ENCODE assay signal across 21 cellular contexts in the genomic region with DNA sequence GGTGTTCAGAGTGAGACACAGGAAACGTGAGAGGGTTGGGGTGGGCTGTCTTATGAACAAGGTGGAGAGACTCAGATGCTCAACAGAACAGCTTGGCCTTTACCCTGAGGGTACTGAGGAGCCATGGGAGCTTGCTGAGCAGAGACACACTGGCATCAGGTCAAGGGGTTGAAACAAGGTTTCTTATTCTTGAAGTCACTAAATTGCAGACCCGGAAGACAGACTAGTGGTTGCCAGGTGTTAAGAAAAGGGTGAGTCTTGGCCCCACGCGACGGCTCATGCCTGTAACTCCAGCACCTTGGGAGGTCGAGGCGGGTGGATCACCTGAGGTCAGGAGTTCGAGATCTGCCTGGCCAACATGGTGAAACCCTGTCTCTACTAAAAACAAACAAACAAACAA. TPM values are rescaled to one million over a fixed set of nuclear protein-coding genes. Genes with fewer than 3 reads are reported as not detected.
DNase-seq lines count a peak whose midpoint lies in the region; ATAC-seq, FAIRE-seq and TF ChIP-seq lines count a peak whose summit lies in the region.
"Had no signal": no experiment of that assay in that cellular context is flagged by ENCODE, and none has a peak within 500 bp of the region (broad histone marks: within the 10 kb centered on the region; RNA-seq: fewer than 3 reads in every experiment).

No MANE protein-coding gene starts in this region.

- no peak overlapping the region for H3K56ac ChIP-seq in H9 (ENCODE audit: insufficient read length, low read depth, low read length)

- H3K4me1 ChIP-seq in A549 = peaks cover 32% of the 10 kb centered on the region
- H3K4me1 ChIP-seq in H9 (ENCODE audit: insufficient read depth, low read length) = no peaks in the 10 kb centered on the region; the same call in 1 of the 2 replicates

- H2BK20ac ChIP-seq in H9 (ENCODE audit: low read depth, low read length, poor library complexity, severe bottlenecking) = no peak overlapping the region

- no peaks in the 10 kb centered on the region for H4K20me1 ChIP-seq in H9 (ENCODE audit: control insufficient read depth, insufficient read depth, insufficient read length)

- no peaks in the 10 kb centered on the region for H3K36me3 Mint-ChIP-seq in H9 (ENCODE audit: insufficient read depth in 1 of 3, low read depth in 3 of 3)
- H3K36me3 Mint-ChIP-seq in progenitor cell of endocrine pancreas (ENCODE audit: insufficient read depth) = peaks cover 3% of the 10 kb centered on the region
- H3K36me3 Mint-ChIP-seq: CD4-positive, alpha-beta memory T cell had no signal

- no peak overlapping the region for H3T11ph ChIP-seq in H9 (ENCODE audit: low read length)

- no peak overlapping the region for H3K4ac ChIP-seq in H9 (ENCODE audit: low read depth, low read length)

- H3K27ac Mint-ChIP-seq in H9 (no peak overlapping the region; a peak in 1 of 7 replicates), progenitor cell of endocrine pancreas (peak overlapping the region; percentile 85)
- H3K27ac Mint-ChIP-seq: GM23338 had no signal

- no peak overlapping the region for H3K18ac ChIP-seq in H9 (ENCODE audit: insufficient read length, low read depth, low read length)

- TF ChIP-seq EP300 in A549 (IDR thresholded peaks at IDR 0.05) = no peak

- no peak overlapping the region for H2BK15ac ChIP-seq in H9 (ENCODE audit: low read depth, low read length)

- POLR2A ChIA-PET in A549 (lab: Yijun Ruan, JAX) = no interaction called here

- TF ChIP-seq RAD21 in A549 (conservative IDR thresholded peaks at IDR 0.05 in 1 of 2, IDR thresholded peaks at IDR 0.05 in 1 of 2) = no peak

- no peak overlapping the region for H3K4me3 Mint-ChIP-seq in H9
- no peak overlapping the region for H3K4me3 Mint-ChIP-seq in progenitor cell of endocrine pancreas (ENCODE audit: low read depth)
- H3K4me3 Mint-ChIP-seq: CD4-positive, alpha-beta memory T cell; GM23338 had no signal

- H3K27me3 ChIP-seq in H9 (ENCODE audit: insufficient read depth, low read length) = no peaks in the 10 kb centered on the region

- no peaks in the 10 kb centered on the region for H3K79me2 ChIP-seq in H9 (ENCODE audit: insufficient read depth, low read length)

- DNase-seq in A549 (ENCODE audit: low read depth in 1 of 2, low spot score in 1 of 2) (peak in 1 of 2 experiments; percentile 74), H9 (no peak), RPMI8226 (peak; percentile 63), progenitor cell of endocrine pancreas (ENCODE audit: low spot score, unreplicated experiment) (no peak), erythroblast (lab: John Stamatoyannopoulos, UW) (no peak), cardiac septum (ENCODE audit: low spot score) (no peak)
- DNase-seq: 8988T; C1 segment of cervical spinal cord; CD4-positive, alpha-beta memory T cell; COR-L47; DMS153; DND-41; HCEC 1CT had no signal

- H3K9me3 Mint-ChIP-seq in H9 (peaks cover 3 to 9% of the 10 kb centered on the region in 2 experiments; a peak in 3 of 5 replicates), progenitor cell of endocrine pancreas (ENCODE audit: low read depth) (no peaks in the 10 kb centered on the region)
- H3K9me3 Mint-ChIP-seq: GM23338 had no signal

- H4K8ac ChIP-seq in H9 (replicated peaks; ENCODE audit: insufficient read length, low read depth, low read length) = no peak overlapping the region

- H3K23me2 ChIP-seq in H9 (ENCODE audit: insufficient read length, low read depth, low read length, poor library complexity, severe bottlenecking) = no peaks in the 10 kb centered on the region

- no peak for TF ChIP-seq POLR2A in A549 (IDR thresholded peaks at IDR 0.05; ENCODE audit: low read length)
- no peak for TF ChIP-seq POLR2A in erythroblast (IDR thresholded peaks at IDR 0.05; ENCODE audit: low read length)

- H3K27ac ChIP-seq in A549 (peak overlapping the region; percentile 58 to 92), H9 (ENCODE audit: insufficient read length, low read depth, low read length) (no peak overlapping the region)

- peaks cover 11% of the 10 kb centered on the region for H3K9me3 ChIP-seq in A549
- H3K9me3 ChIP-seq in H9 (ENCODE audit: control insufficient read depth, low read depth, low read length) = no peaks in the 10 kb centered on the region

- H3K27me3 Mint-ChIP-seq in H9 (ENCODE audit: low read depth) (peaks cover 25% of the 10 kb centered on the region), progenitor cell of endocrine pancreas (peaks cover 30% of the 10 kb centered on the region)

- no peak overlapping the region for H3K9ac ChIP-seq in H9 (ENCODE audit: extremely low read depth, insufficient read length, low read length)

- no peak overlapping the region for H3K4me3 ChIP-seq in A549
- H3K4me3 ChIP-seq: GM12878, GM23338 had no signal

- no peak overlapping the region for H3K14ac ChIP-seq in H9 (ENCODE audit: insufficient read depth, low read length)

- CTCF ChIA-PET in A549 (lab: Yijun Ruan, JAX) = interaction anchor here (0.9 to 4.4 kb wide), 3 partner anchors 9 to 20 kb away, joined by 3 to 31 read pairs (median 7); no protein-coding TSS in a partner anchor

- intact Hi-C loops in cardiac septum (cut with DNase I) = no loop called here

- H3K23ac ChIP-seq in H9 (ENCODE audit: insufficient read length, low read depth, low read length) = no peak overlapping the region

- no peak overlapping the region for H2AK5ac ChIP-seq in H9 (ENCODE audit: insufficient read length, low read length)

- no peak overlapping the region for H2BK120ac ChIP-seq in H9 (ENCODE audit: low read depth, low read length, poor library complexity, severe bottlenecking)

- no peak for TF ChIP-seq CTCF in A549 (IDR thresholded peaks at IDR 0.05)
- TF ChIP-seq CTCF in H9 (conservative IDR thresholded peaks at IDR 0.05) = no peak
- TF ChIP-seq CTCF in progenitor cell of endocrine pancreas (IDR thresholded peaks at IDR 0.05; ENCODE audit: unreplicated experiment) = no peak

- H3K4me2 ChIP-seq in A549 (no peak overlapping the region), H9 (ENCODE audit: insufficient read depth, insufficient read length, low read length) (no peak overlapping the region)
- H3K4me2 ChIP-seq: GM23338 had no signal

- FAIRE-seq in A549 (lab: Jason Lieb, UNC) = peak; percentile 23
- FAIRE-seq: G401.6, GM12878, GM19239, H54 had no signal

- ATAC-seq in A549 (peak in 1 of 2 experiments; percentile 17; a peak in 3 of 6 replicates), GM21515 (IDR thresholded peaks at IDR 0.05; ENCODE audit: unreplicated experiment) (no peak)
- ATAC-seq: GM12878, GM23338 had no signal

- H3K4me1 Mint-ChIP-seq in H9 (peaks cover 12 to 21% of the 10 kb centered on the region in 2 experiments), progenitor cell of endocrine pancreas (ENCODE audit: low read depth) (peaks cover 8% of the 10 kb centered on the region)
- H3K4me1 Mint-ChIP-seq: CD4-positive, alpha-beta memory T cell had no signal

- H3K79me1 ChIP-seq in H9 (ENCODE audit: insufficient read depth, low read depth, low read length, poor library complexity, severe bottlenecking) = no peaks in the 10 kb centered on the region

- H4K5ac ChIP-seq in H9 (ENCODE audit: insufficient read length, low read depth, low read length) = no peak overlapping the region

- WGBS in A549 (ENCODE audit: missing lambda C conversion rate) = 74% methylated on average over 8 of the region's 8 CpGs
- WGBS in H9 (ENCODE audit: extremely low coverage, insufficient read length, low lambda C conversion rate) = no CpG with 5 or more reads among the region's 8 CpGs

- H2BK5ac ChIP-seq in H9 (ENCODE audit: insufficient read length, low read length) = no peak overlapping the region

- no peak overlapping the region for H4K91ac ChIP-seq in H9 (ENCODE audit: insufficient read length, low read depth, low read length)

- H2AFZ ChIP-seq in H9 (ENCODE audit: low read length) = no peak overlapping the region
- H2AFZ ChIP-seq: GM23338 had no signal

- H2BK12ac ChIP-seq in H9 (ENCODE audit: insufficient read length, low read depth, low read length) = peak overlapping the region; percentile 1

TF ChIP-seq in A549, 52 proteins besides CTCF, POLR2A, EP300 and RAD21:
- TF ChIP-seq RARB (CRISPR knock-in tag; IDR thresholded peaks at IDR 0.05) (no peak), HOXB13 (CRISPR knock-in tag; IDR thresholded peaks at IDR 0.05; ENCODE audit: low read depth) (0 out of 2 replicates have a peak, but pooled peaks have one; percentile 11), E2F6 (IDR thresholded peaks at IDR 0.05; ENCODE audit: borderline replicate concordance, low read depth) (0 out of 2 replicates have a peak, but pooled peaks have one; percentile 20), MAZ (IDR thresholded peaks at IDR 0.05; ENCODE audit: borderline replicate concordance, low read depth, low read length) (no peak)

RNA-seq across cellular contexts. Expression of gene CACNG6, which starts 22.4 kb away (rescaled TPM):
- 15.6 and 16.2 TPM in 2 replicates for polyA plus RNA-seq in A549 (2011; rRNA removed)
- 11.5 and 18.6 TPM in 2 replicates for polyA plus RNA-seq in A549 (2012; cell fraction: cytosol; rRNA removed)
- 18.5 and 21.7 TPM in 2 replicates for polyA plus RNA-seq in A549 (2012; cell fraction: nucleus; rRNA removed)
- polyA plus RNA-seq in A549 (2017; fragmentation: RNase III; extraction: RNeasy Plus Mini Kit Qiagen cat#74134 plus additional on column Dnase treatment) = 4.4 to 8.2 TPM (median 7.3 TPM) in 3 replicates
- polyA minus RNA-seq in A549 (2011; rRNA and poly(A)+ RNA removed) = 8.8 and 9.3 TPM in 2 replicates
- 1.6 and 2.0 TPM in 2 replicates for total RNA-seq in H9 (2021)
- 7.6 and 8.4 TPM in 2 replicates for total RNA-seq in progenitor cell of endocrine pancreas
- total RNA-seq in cardiac septum = not detected
- total RNA-seq: A673; CD4-positive, alpha-beta memory T cell; GM12878 had no signal
- polyA plus RNA-seq: CD4-positive, alpha-beta memory T cell had no signal

RNA-seq across cellular contexts. Expression of gene VSTM1, which starts 49.8 kb away (rescaled TPM):
- polyA plus RNA-seq in A549 (2011; rRNA removed) (0.25 and 0.28 TPM in 2 replicates), A549 (2017; fragmentation: RNase III; extraction: RNeasy Plus Mini Kit Qiagen cat#74134 plus additional on column Dnase treatment) (0.50 to 0.94 TPM (median 0.53 TPM) in 3 replicates)
- 0.66 and 0.87 TPM in 2 replicates for polyA plus RNA-seq in A549 (2012; cell fraction: cytosol; rRNA removed)
- 0.24 TPM in 1 of 2 replicates, not detected in the other for polyA plus RNA-seq in A549 (2012; cell fraction: nucleus; rRNA removed)
- polyA minus RNA-seq in A549 (2011; rRNA and poly(A)+ RNA removed) = not detected in 2 replicates
- total RNA-seq in H9 (2021) (0.48 TPM in 1 of 2 replicates, not detected in the other), progenitor cell of endocrine pancreas (not detected in 2 replicates), cardiac septum (not detected)
- total RNA-seq: A673; CD4-positive, alpha-beta memory T cell; GM12878; GM23338 had no signal
- polyA plus RNA-seq: BJ; CD4-positive, alpha-beta memory T cell; GM12878; GM23338 had no signal

RNA-seq across cellular contexts. Expression of gene CACNG8, which starts 51.1 kb away (rescaled TPM):
- polyA plus RNA-seq in A549 (2011; rRNA removed) (1.1 and 1.5 TPM in 2 replicates), A549 (2017; fragmentation: RNase III; extraction: RNeasy Plus Mini Kit Qiagen cat#74134 plus additional on column Dnase treatment) (4.6 to 6.9 TPM (median 5.8 TPM) in 3 replicates)
- polyA plus RNA-seq in A549 (2012; cell fraction: cytosol; rRNA removed) = 0.69 and 0.74 TPM in 2 replicates
- polyA plus RNA-seq in A549 (2012; cell fraction: nucleus; rRNA removed) = 3.2 and 5.0 TPM in 2 replicates
- polyA minus RNA-seq in A549 (2011; rRNA and poly(A)+ RNA removed) = 0.87 and 1.3 TPM in 2 replicates
- total RNA-seq in H9 (2021) (6.0 and 7.1 TPM in 2 replicates), progenitor cell of endocrine pancreas (0.36 and 0.40 TPM in 2 replicates), cardiac septum (0.11 TPM)
- total RNA-seq: CD4-positive, alpha-beta memory T cell; GM12878 had no signal
- polyA plus RNA-seq: CD4-positive, alpha-beta memory T cell; GM12878 had no signal
